ENCODE assay signal across 23 cellular contexts in genomic region chr1:22216210-22216883, GRCh38.
A peak's percentile ranks its signal among the peaks of the same experiment; 100 is the strongest.
DNase-seq lines count a peak whose midpoint lies in the region; ATAC-seq and TF ChIP-seq lines count a peak whose summit lies in the region.
"Had no signal": no experiment of that assay in that cellular context is flagged by ENCODE, and none has a peak within 500 bp of the region (broad histone marks: within the 10 kb centered on the region; RNA-seq: fewer than 3 reads in every experiment).

No MANE protein-coding gene starts in this region.

- BruUV-seq in Panc1 (replicated peaks; lab: Mats Ljungman, UMichigan): no TSS peak
- BruUV-seq in mammary epithelial cell (replicated peaks; lab: Mats Ljungman, UMichigan): no TSS peak

- POLR2A ChIA-PET in Panc1 (lab: Charles Lee): no interaction called here
- POLR2A ChIA-PET in activated CD8-positive, alpha-beta T cell treated with anti-CD3 and anti-CD28 coated beads, Interleukin-2, amount 10 ng/mL, durations not matched to agents 7 days and 5 days (lab: Charles Lee): interaction anchor here (1.1 kb wide), 1 partner anchor 128 kb away, joined by 3 read pairs; no protein-coding TSS in a partner anchor

- no peaks in the 10 kb centered on the region for H3K36me3 Mint-ChIP-seq in activated CD8-positive, alpha-beta T cell treated with anti-CD3 and anti-CD28 coated beads, Interleukin-2, amount 10 ng/mL, durations not matched to agents 7 days and 5 days (ENCODE audit: low read depth)

- H3K27ac ChIP-seq in GM23248 (no peak overlapping the region), Panc1 (ENCODE audit: low read length) (no peak overlapping the region), liver (ENCODE audit: low read depth in 1 of 2, low read length in 2 of 2) (no peak overlapping the region), spleen (no peak overlapping the region), mammary epithelial cell (ENCODE audit: insufficient read depth, low read depth, low read length) (no peak overlapping the region)
- H3K27ac ChIP-seq: coronary artery, esophagus muscularis mucosa, KMS-11, neutrophil, RWPE1, SK-N-MC had no signal

- TF ChIP-seq CTCF in Panc1 (IDR thresholded peaks at IDR 0.05) (no peak), liver (IDR thresholded peaks at IDR 0.05; ENCODE audit: low read depth, low read length, missing input control) (no peak), spleen (IDR thresholded peaks at IDR 0.05 in 8 of 11, conservative IDR thresholded peaks at IDR 0.05 in 3 of 11) (no peak), mammary epithelial cell (conservative IDR thresholded peaks at IDR 0.05 in 1 of 2, IDR thresholded peaks at IDR 0.05 in 1 of 2; ENCODE audit: extremely low read depth in 1 of 2, insufficient read depth in 1 of 2, low read depth in 1 of 2, low read length in 2 of 2) (no peak)

- H3K4me1 Mint-ChIP-seq in activated CD8-positive, alpha-beta T cell treated with anti-CD3 and anti-CD28 coated beads, Interleukin-2, amount 10 ng/mL, durations not matched to agents 7 days and 5 days (ENCODE audit: low read depth): no peaks in the 10 kb centered on the region

- H3K4me3 ChIP-seq in GM23248 (no peak overlapping the region), Panc1 (ENCODE audit: low read depth in 2 of 2, low read length in 2 of 2) (no peak overlapping the region), liver (ENCODE audit: low read depth in 1 of 3, low read length in 3 of 3) (no peak overlapping the region), spleen (no peak overlapping the region), mammary epithelial cell (replicated peaks in 1 of 3; ENCODE audit: insufficient read depth in 1 of 3, low read depth in 2 of 3, low read length in 3 of 3) (no peak overlapping the region)
- H3K4me3 ChIP-seq: coronary artery, esophagus muscularis mucosa, GM12878, SK-N-MC had no signal

- DNase-seq in GM23248: peak; percentile 13
- DNase-seq in Panc1 (ENCODE audit: low read depth, low spot score): no peak
- DNase-seq in spleen: peak; percentile 49
- no peak for DNase-seq in activated CD8-positive, alpha-beta T cell treated with anti-CD3 and anti-CD28 coated beads, Interleukin-2, amount 10 ng/mL, durations not matched to agents 7 days and 5 days
- DNase-seq in mammary epithelial cell: no peak
- no peak for DNase-seq in NK-92 (lab: John Stamatoyannopoulos, UW; ENCODE audit: unreplicated experiment)
- DNase-seq: activated CD4-positive, alpha-beta T cell treated with anti-CD3 and anti-CD28 coated beads for 48 hours; activated naive CD4-positive, alpha-beta T cell treated with anti-CD3 and anti-CD28 coated beads for 36 hours; activated T-cell treated with anti-CD3 and anti-CD28 coated beads, Interleukin-2, amount 50 U/mL, for 48 hours; amygdala; C1 segment of cervical spinal cord; foreskin melanocyte; MV-4-11; stimulated activated CD4-positive, alpha-beta T cell treated with anti-CD3 and anti-CD28 coated beads, Interleukin-1b, Interleukin-23, amount 100 ng/mL, for 48 hours; substantia nigra had no signal

- H3K36me3 ChIP-seq in GM23248 (ENCODE audit: low read depth) (no peaks in the 10 kb centered on the region), Panc1 (ENCODE audit: control insufficient read depth, insufficient read depth, low read length) (no peaks in the 10 kb centered on the region; the same call in 1 of the 2 replicates), liver (ENCODE audit: control insufficient read depth in 4 of 4, insufficient read depth in 3 of 4, low read depth in 1 of 4, low read length in 3 of 4) (no peaks in the 10 kb centered on the region), spleen (no peaks in the 10 kb centered on the region), mammary epithelial cell (ENCODE audit: insufficient read depth, low read length) (no peaks in the 10 kb centered on the region)
- H3K36me3 ChIP-seq: esophagus muscularis mucosa, neutrophil had no signal

- H3K9me3 Mint-ChIP-seq in activated CD8-positive, alpha-beta T cell treated with anti-CD3 and anti-CD28 coated beads, Interleukin-2, amount 10 ng/mL, durations not matched to agents 7 days and 5 days (ENCODE audit: insufficient read depth): no peaks in the 10 kb centered on the region
- H3K9me3 Mint-ChIP-seq: activated naive CD4-positive, alpha-beta T cell treated with anti-CD3 and anti-CD28 coated beads for 36 hours had no signal

- H3K27me3 ChIP-seq in GM23248 (replicated peaks; ENCODE audit: insufficient read depth) (peaks cover 49% of the 10 kb centered on the region), Panc1 (ENCODE audit: control insufficient read depth, insufficient read depth, low read length) (no peaks in the 10 kb centered on the region), liver (ENCODE audit: control insufficient read depth in 4 of 4, insufficient read depth in 4 of 4, low read length in 3 of 4) (peaks cover 0 to 3% (median 0%) of the 10 kb centered on the region in 4 donors), spleen (replicated peaks in 1 of 7) (peaks cover 0 to 54% (median 19%) of the 10 kb centered on the region in 7 donors), mammary epithelial cell (ENCODE audit: insufficient read depth, low read length) (no peaks in the 10 kb centered on the region)

- intact Hi-C loops in Panc1 (cut with micrococcal nuclease; ENCODE audit: unreplicated experiment): no loop called here
- intact Hi-C loops in spleen (cut with DNase I; ENCODE audit: low total_unique reads): no loop called here
- intact Hi-C loops in mammary epithelial cell (cut with micrococcal nuclease): no loop called here

- no peak for TF ChIP-seq RAD21 in liver (IDR thresholded peaks at IDR 0.05)

- no peak for TF ChIP-seq POLR2A in spleen (IDR thresholded peaks at IDR 0.05)

- no peaks in the 10 kb centered on the region for H3F3A ChIP-seq in GM23248 (ENCODE audit: insufficient read depth)

- no peak overlapping the region for H3K27ac Mint-ChIP-seq in activated CD8-positive, alpha-beta T cell treated with anti-CD3 and anti-CD28 coated beads, Interleukin-2, amount 10 ng/mL, durations not matched to agents 7 days and 5 days
- H3K27ac Mint-ChIP-seq: activated naive CD4-positive, alpha-beta T cell treated with anti-CD3 and anti-CD28 coated beads for 36 hours had no signal

- H3K4me2 ChIP-seq in GM23248 (ENCODE audit: unreplicated experiment) (no peak overlapping the region), mammary epithelial cell (ENCODE audit: insufficient read depth, low read depth, low read length) (no peak overlapping the region)
- H3K4me2 ChIP-seq: KMS-11 had no signal

- H3K79me2 ChIP-seq in GM23248 (ENCODE audit: insufficient read depth) (no peaks in the 10 kb centered on the region), mammary epithelial cell (ENCODE audit: insufficient read depth, low read length) (no peaks in the 10 kb centered on the region)

- H4K20me1 ChIP-seq in GM23248 (ENCODE audit: insufficient read depth) (no peaks in the 10 kb centered on the region), mammary epithelial cell (ENCODE audit: insufficient read depth, low read length) (no peaks in the 10 kb centered on the region)

- H3K4me1 ChIP-seq in GM23248 (ENCODE audit: insufficient read depth) (no peaks in the 10 kb centered on the region), Panc1 (ENCODE audit: control insufficient read depth, insufficient read depth, low read length) (no peaks in the 10 kb centered on the region), liver (ENCODE audit: control insufficient read depth in 4 of 4, insufficient read depth in 4 of 4, low read length in 3 of 4) (no peaks in the 10 kb centered on the region), spleen (no peaks in the 10 kb centered on the region), mammary epithelial cell (ENCODE audit: insufficient read depth, low read length) (no peaks in the 10 kb centered on the region)
- H3K4me1 ChIP-seq: esophagus muscularis mucosa had no signal

- ATAC-seq in Panc1: 0 out of 2 replicates have a peak, but pooled peaks have one; percentile 33
- no peak for ATAC-seq in activated CD8-positive, alpha-beta T cell treated with anti-CD3 and anti-CD28 coated beads, Interleukin-2, amount 10 ng/mL, durations not matched to agents 7 days and 5 days
- ATAC-seq: GM12878 had no signal

- 27 to 35% methylated on average over 12 of the region's 12 CpGs for WGBS in GM23248 (ENCODE audit: low coverage in 1 of 2, low lambda C conversion rate in 2 of 2, missing lambda C conversion rate in 2 of 2), 2 experiments
- 54% methylated on average over 12 of the region's 12 CpGs for WGBS in liver
- 68 to 84% (median 79%) methylated on average over 12 of the region's 12 CpGs for WGBS in spleen, 5 donors
- 74% methylated on average over 12 of the region's 12 CpGs for WGBS in mammary epithelial cell (ENCODE audit: low coverage, missing lambda C conversion rate)

- peaks cover 22% of the 10 kb centered on the region for H3K27me3 Mint-ChIP-seq in activated CD8-positive, alpha-beta T cell treated with anti-CD3 and anti-CD28 coated beads, Interleukin-2, amount 10 ng/mL, durations not matched to agents 7 days and 5 days (ENCODE audit: low read depth)

- dilution Hi-C loops in mammary epithelial cell (cut with HindIII; ENCODE audit: low sequenced_read_pairs): loop anchor here (5.0 to 10.0 kb wide), 3 partner anchors 48 to 296 kb away; no protein-coding TSS in a partner anchor

- H3K4me3 Mint-ChIP-seq in activated CD8-positive, alpha-beta T cell treated with anti-CD3 and anti-CD28 coated beads, Interleukin-2, amount 10 ng/mL, durations not matched to agents 7 days and 5 days: no peak overlapping the region
- H3K4me3 Mint-ChIP-seq: activated naive CD4-positive, alpha-beta T cell treated with anti-CD3 and anti-CD28 coated beads for 36 hours had no signal

- no peaks in the 10 kb centered on the region for H3K9me2 ChIP-seq in GM23248 (ENCODE audit: insufficient read depth)

- no peak overlapping the region for H2AFZ ChIP-seq in GM23248
- H2AFZ ChIP-seq in mammary epithelial cell (ENCODE audit: low read depth, low read length): no peak overlapping the region

- no peaks in the 10 kb centered on the region for H3K9me3 ChIP-seq in GM23248 (ENCODE audit: low read depth)
- H3K9me3 ChIP-seq in Panc1 (ENCODE audit: control insufficient read depth, insufficient read depth, low read depth, low read length): no peaks in the 10 kb centered on the region
- H3K9me3 ChIP-seq in liver (ENCODE audit: control insufficient read depth in 4 of 4, low read length in 3 of 4): no peaks in the 10 kb centered on the region
- H3K9me3 ChIP-seq in spleen: no peaks in the 10 kb centered on the region
- no peaks in the 10 kb centered on the region for H3K9me3 ChIP-seq in mammary epithelial cell (replicated peaks; ENCODE audit: insufficient read depth, low read length)
- H3K9me3 ChIP-seq: neutrophil had no signal

- H3K9ac ChIP-seq in GM23248: no peak overlapping the region
- no peak overlapping the region for H3K9ac ChIP-seq in liver (ENCODE audit: low read depth in 1 of 2, low read length in 2 of 2)
- no peak overlapping the region for H3K9ac ChIP-seq in mammary epithelial cell (ENCODE audit: insufficient read depth, low read length)
- H3K9ac ChIP-seq: KMS-11 had no signal

- CTCF ChIA-PET in Panc1 (lab: Charles Lee) (interaction anchor here (0.6 kb wide), 1 partner anchor 23 kb away, joined by 5 read pairs; no protein-coding TSS in a partner anchor), mammary epithelial cell (lab: Charles Lee; ENCODE audit: low non-redundant PET) (no interaction called here)
- CTCF ChIA-PET in activated CD8-positive, alpha-beta T cell treated with anti-CD3 and anti-CD28 coated beads, Interleukin-2, amount 10 ng/mL, durations not matched to agents 7 days and 5 days (lab: Charles Lee): no interaction called here

- in situ Hi-C loops in GM23248 (cut with MboI): no loop called here
- in situ Hi-C loops in Panc1 (cut with HindIII; ENCODE audit: low pct_unique_long_range_greater_than_20kb, low sequenced_read_pairs): no loop called here
- in situ Hi-C loops in mammary epithelial cell (cut with MboI; ENCODE audit: low sequenced_read_pairs in 2 of 2): no loop called here

Comparison
In these comparisons a context has a peak if more than half of its experiments do, and no peak if none do; other contexts are left out.
1. DNase-seq: peak in GM23248 (single experiment) and spleen (single experiment); none in Panc1 (single experiment), activated CD8-positive, alpha-beta T cell treated with anti-CD3 and anti-CD28 coated beads, Interleukin-2, amount 10 ng/mL, durations not matched to agents 7 days and 5 days (single experiment), mammary epithelial cell (single experiment) and NK-92 (single experiment).